8 cellular contexts compared by ENCODE assay signal in the genomic region with DNA sequence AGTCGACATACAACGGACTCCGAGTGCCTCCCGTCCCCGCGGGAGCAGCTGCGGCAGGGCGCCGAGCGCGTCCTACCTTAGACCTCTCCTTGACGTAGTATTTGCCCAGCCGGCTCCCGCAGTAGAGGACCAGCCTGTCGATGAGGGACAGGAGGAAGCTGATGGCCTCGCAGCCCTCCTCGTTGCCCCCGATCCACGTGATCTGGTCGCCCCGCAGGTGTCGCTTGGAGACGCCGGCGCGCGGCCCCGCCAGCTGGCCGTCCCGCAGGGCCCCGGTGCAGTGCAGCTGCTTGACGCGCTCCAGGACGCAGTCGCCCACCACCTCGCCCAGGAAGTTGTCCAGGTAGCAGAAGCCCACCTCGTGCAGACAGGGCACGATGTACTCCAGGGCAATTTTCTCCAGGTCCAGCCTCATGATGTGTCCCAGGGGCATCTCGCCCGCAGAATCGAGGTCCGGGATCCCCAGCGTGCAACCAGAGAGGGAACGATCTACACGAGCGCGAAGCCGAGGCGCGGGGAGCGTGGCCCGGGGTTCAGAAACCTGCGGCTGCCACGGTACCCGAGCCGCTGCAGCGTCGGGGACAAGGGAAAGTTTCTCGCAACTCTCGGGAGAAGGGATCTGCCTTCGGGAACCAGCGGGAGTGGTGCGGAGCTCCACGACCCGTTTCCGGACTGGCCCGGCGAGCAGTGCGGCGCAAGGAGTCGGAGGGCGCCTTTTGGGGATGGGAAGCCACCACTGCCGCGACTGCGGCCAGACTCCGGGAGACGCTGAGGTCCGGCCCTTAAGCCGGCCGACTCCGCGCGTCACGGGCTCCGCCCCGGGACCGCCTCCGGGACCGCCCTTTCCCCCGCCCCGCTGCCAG. TPM values are rescaled to one million over a fixed set of nuclear protein-coding genes. Genes with fewer than 3 reads are reported as not detected.
DNase-seq lines count a peak whose midpoint lies in the region; ATAC-seq and TF ChIP-seq lines count a peak whose summit lies in the region.

A gene (minus strand): TSS at position 755 of the 863 bp plus-strand sequence. CDS start 322 bp downstream, at position 433.

- H3K36me3 ChIP-seq in HUES48 (ENCODE audit: control insufficient read depth, insufficient read depth, low read length) (0 out of 2 replicates have a peak, but pooled peaks cover 2% of the 10 kb centered on the region), upper lobe of right lung (no peaks in the 10 kb centered on the region)

- peak within 1 kb of the TSS; percentile 19 for H3K27ac Mint-ChIP-seq in activated naive CD8-positive, alpha-beta T cell treated with anti-CD3 and anti-CD28 coated beads, Interleukin-2, amount 10 ng/mL, durations not matched to agents 7 days and 5 days

- peak within 1 kb of the TSS; percentile 83 for H3K4me3 Mint-ChIP-seq in activated naive CD8-positive, alpha-beta T cell treated with anti-CD3 and anti-CD28 coated beads, Interleukin-2, amount 10 ng/mL, durations not matched to agents 7 days and 5 days

- DNase-seq in DMS153 treated with DMSO at 0.1 percent for 48 hours (lab: John Stamatoyannopoulos, UW; ENCODE audit: unreplicated experiment) (peak; percentile 92), SHP77 (lab: John Stamatoyannopoulos, UW) (peak; percentile 92 to 95), Right ventricle myocardium superior (peak; percentile 94), omental fat pad (ENCODE audit: low spot score) (peak; percentile 50), upper lobe of right lung (peak; percentile 87)
- peak; percentile 82 for DNase-seq in activated naive CD8-positive, alpha-beta T cell treated with anti-CD3 and anti-CD28 coated beads, Interleukin-2, amount 10 ng/mL, durations not matched to agents 7 days and 5 days

- peaks cover 39% of the 10 kb centered on the region for H3K4me1 ChIP-seq in HUES48 (ENCODE audit: control insufficient read depth, insufficient read depth, low read length)
- H3K4me1 ChIP-seq in upper lobe of right lung, result peaks cover 9% of the 10 kb centered on the region

- no peaks in the 10 kb centered on the region for H3K9me3 ChIP-seq in HUES48 (ENCODE audit: control insufficient read depth, insufficient read depth, low read length)
- no peaks in the 10 kb centered on the region for H3K9me3 ChIP-seq in upper lobe of right lung

- ATAC-seq in GM21381 (IDR thresholded peaks at IDR 0.05; ENCODE audit: unreplicated experiment), result peak; percentile 84
- peak; percentile 79 for ATAC-seq in activated naive CD8-positive, alpha-beta T cell treated with anti-CD3 and anti-CD28 coated beads, Interleukin-2, amount 10 ng/mL, durations not matched to agents 7 days and 5 days (ENCODE audit: low read depth)
- peak; percentile 98 for ATAC-seq in Right ventricle myocardium superior (ENCODE audit: poor library complexity)
- peak; percentile 96 for ATAC-seq in omental fat pad (ENCODE audit: low FRiP score)
- peak; percentile 98 for ATAC-seq in upper lobe of right lung

- intact Hi-C loops in Right ventricle myocardium superior (cut with DNase I), result loop anchor here (10.0 kb wide), 3 partner anchors 84 to 274 kb away; no protein-coding TSS in a partner anchor
- intact Hi-C loops in upper lobe of right lung (cut with DNase I), result no loop called here

- H3K9ac ChIP-seq in HUES48 (ENCODE audit: low read depth, low read length), result peak within 1 kb of the TSS; percentile 56

- no peak for TF ChIP-seq CTCF in omental fat pad (IDR thresholded peaks at IDR 0.05)
- no peak for TF ChIP-seq CTCF in upper lobe of right lung (IDR thresholded peaks at IDR 0.05)

- H3K4me3 ChIP-seq in HUES48 (ENCODE audit: low read depth, low read length), result peak within 1 kb of the TSS; percentile 87
- H3K4me3 ChIP-seq in upper lobe of right lung, result peak within 1 kb of the TSS; percentile 69

- peaks cover 19% of the 10 kb centered on the region for H3K4me1 Mint-ChIP-seq in activated naive CD8-positive, alpha-beta T cell treated with anti-CD3 and anti-CD28 coated beads, Interleukin-2, amount 10 ng/mL, durations not matched to agents 7 days and 5 days

- POLR2A ChIA-PET in activated naive CD8-positive, alpha-beta T cell treated with anti-CD3 and anti-CD28 coated beads, Interleukin-2, amount 10 ng/mL, durations not matched to agents 7 days and 5 days (lab: Charles Lee), result interaction anchor here (1.1 kb wide), 1 partner anchor 62 kb away, joined by 3 read pairs; no protein-coding TSS in a partner anchor

- peaks cover 80% of the 10 kb centered on the region for H3K27me3 Mint-ChIP-seq in activated naive CD8-positive, alpha-beta T cell treated with anti-CD3 and anti-CD28 coated beads, Interleukin-2, amount 10 ng/mL, durations not matched to agents 7 days and 5 days

- no peaks in the 10 kb centered on the region for H3K9me3 Mint-ChIP-seq in activated naive CD8-positive, alpha-beta T cell treated with anti-CD3 and anti-CD28 coated beads, Interleukin-2, amount 10 ng/mL, durations not matched to agents 7 days and 5 days

- H3K36me3 Mint-ChIP-seq in activated naive CD8-positive, alpha-beta T cell treated with anti-CD3 and anti-CD28 coated beads, Interleukin-2, amount 10 ng/mL, durations not matched to agents 7 days and 5 days, result peaks cover 3% of the 10 kb centered on the region

- peaks cover 19% of the 10 kb centered on the region for H3K27me3 ChIP-seq in HUES48 (ENCODE audit: control insufficient read depth, insufficient read depth, low read length)
- H3K27me3 ChIP-seq in upper lobe of right lung, result peaks cover 22% of the 10 kb centered on the region

- H3K27ac ChIP-seq in HUES48 (ENCODE audit: low read depth, low read length) (peak within 1 kb of the TSS; percentile 82), upper lobe of right lung (peak within 1 kb of the TSS; percentile 47)

RNA-seq across cellular contexts. Expression of the gene that starts here (rescaled TPM):
- 10 to 100 TPM; 12.8 to 14.4 TPM for total RNA-seq in activated naive CD8-positive, alpha-beta T cell treated with anti-CD3 and anti-CD28 coated beads, Interleukin-2, amount 10 ng/mL, durations not matched to agents 7 days and 5 days
- total RNA-seq in Right ventricle myocardium superior, result 111 TPM
- 10 to 100 TPM in 1 of 4 donors, 1 to 10 TPM in 3; 3.1 to 19.2 (median 4.7) TPM for total RNA-seq in omental fat pad
- 7.6 TPM for total RNA-seq in upper lobe of right lung

Comparison
In these comparisons a context has a peak if more than half of its experiments do, and no peak if none do; other contexts are left out.
1. Peak in every context shown above with its lines: DNase-seq, ATAC-seq, H3K4me3 ChIP-seq and H3K27ac ChIP-seq.